9 cellular contexts compared by ENCODE assay signal in genomic region chr2:136065384-136065783, GRCh38. TPM values are rescaled to one million over a fixed set of nuclear protein-coding genes. Genes with fewer than 3 reads are reported as not detected.
DNase-seq lines count a peak whose midpoint lies in the region; ATAC-seq lines count a peak whose summit lies in the region.
"Had no signal": no experiment of that assay in that cellular context is flagged by ENCODE, and none has a peak within 500 bp of the region (broad histone marks: within the 10 kb centered on the region; RNA-seq: fewer than 3 reads in every experiment).

No MANE protein-coding gene starts in this region.

- in situ Hi-C loops in G401 (cut with HindIII; ENCODE audit: low sequenced_read_pairs) = no loop called here

- ATAC-seq in GM18511 (IDR thresholded peaks at IDR 0.05; ENCODE audit: unreplicated experiment) = peak; percentile 55
- peak; percentile 26 for ATAC-seq in GM21423 (IDR thresholded peaks at IDR 0.05; ENCODE audit: unreplicated experiment)
- peak; percentile 16 for ATAC-seq in HG03521 (IDR thresholded peaks at IDR 0.05; ENCODE audit: unreplicated experiment)

- DNase-seq in iris pigment epithelial cell (ENCODE audit: low read depth) = peak; percentile 5
- DNase-seq in G401 (ENCODE audit: low spot score) = no peak
- DNase-seq in stimulated activated CD4-positive, alpha-beta T cell treated with anti-CD3 and anti-CD28 coated beads, Interleukin-4, amount 100 ng/mL, for 24 hours = no peak
- no peak for DNase-seq in stimulated activated CD4-positive, alpha-beta T cell treated with anti-CD3 and anti-CD28 coated beads, Interleukin-2, amount 100 ng/mL, for 24 hours
- DNase-seq in COLO829 (ENCODE audit: low spot score) = no peak

RNA-seq across cellular contexts. Expression of gene CXCR4, which starts 52.6 kb away (rescaled TPM):
- not detected in 2 replicates for total RNA-seq in G401 (2014; rRNA removed; shearing (Covaris generic))
- total RNA-seq: fibroblast of lung had no signal
